13 cellular contexts compared by ENCODE assay signal in genomic region chr11:60871378-60872061, GRCh38. TPM values are rescaled to one million over a fixed set of nuclear protein-coding genes. Genes with fewer than 3 reads are reported as not detected.
DNase-seq lines count a peak whose midpoint lies in the region; ATAC-seq and TF ChIP-seq lines count a peak whose summit lies in the region.
"Had no signal": no experiment of that assay in that cellular context is flagged by ENCODE, and none has a peak within 500 bp of the region (broad histone marks: within the 10 kb centered on the region; RNA-seq: fewer than 3 reads in every experiment).

No MANE protein-coding gene starts in this region.

- no peaks in the 10 kb centered on the region for H3K36me3 ChIP-seq in Panc1 (ENCODE audit: control insufficient read depth, insufficient read depth, low read length)
- H3K36me3 ChIP-seq: uterus had no signal

- H3K4me3 ChIP-seq in Panc1 (ENCODE audit: low read depth in 2 of 2, low read length in 2 of 2) (no peak overlapping the region), fibroblast of mammary gland (ENCODE audit: control insufficient read depth, low read depth, low read length) (no peak overlapping the region)
- H3K4me3 ChIP-seq: GM23338, mucosa of descending colon, uterus had no signal

- BruUV-seq in Panc1 (replicated peaks; lab: Mats Ljungman, UMichigan) = no TSS peak

- no peaks in the 10 kb centered on the region for H3K9me3 ChIP-seq in Panc1 (ENCODE audit: control insufficient read depth, insufficient read depth, low read depth, low read length)
- H3K9me3 ChIP-seq: mucosa of descending colon, uterus had no signal

- no peak overlapping the region for H3K27ac ChIP-seq in Panc1 (ENCODE audit: low read length)
- H3K27ac ChIP-seq: uterus had no signal

- no peaks in the 10 kb centered on the region for H3K27me3 ChIP-seq in Panc1 (ENCODE audit: control insufficient read depth, insufficient read depth, low read length)
- H3K27me3 ChIP-seq: uterus had no signal

- ATAC-seq in Panc1 (0 out of 2 replicates have a peak, but pooled peaks have one; percentile 9), sciatic nerve (peak; percentile 29), esophagus mucosa (no peak), GM18907 (IDR thresholded peaks at IDR 0.05; ENCODE audit: unreplicated experiment) (no peak)
- ATAC-seq: GM23338 had no signal

- DNase-seq in Daoy (ENCODE audit: low read depth) = peak; percentile 23
- DNase-seq in Panc1 (ENCODE audit: low read depth, low spot score) = no peak
- peak; percentile 65 for DNase-seq in fibroblast of mammary gland (ENCODE audit: low read depth)
- peak; percentile 45 for DNase-seq in sciatic nerve (ENCODE audit: low spot score)
- no peak for DNase-seq in T1000 (lab: John Stamatoyannopoulos, UW)
- DNase-seq in occipital lobe (lab: John Stamatoyannopoulos, UW) = no peak
- DNase-seq: activated effector memory CD4-positive, alpha-beta T cell treated with Interleukin-2 at 50 U/mL for 16 hours; stimulated activated CD4-positive, alpha-beta T cell treated with anti-CD3 and anti-CD28 coated beads, Interleukin-2, amount 100 ng/mL, for 48 hours had no signal

- CTCF ChIA-PET in Panc1 (lab: Charles Lee) = no interaction called here

- no peaks in the 10 kb centered on the region for H3K4me1 ChIP-seq in Panc1 (ENCODE audit: control insufficient read depth, insufficient read depth, low read length)
- H3K4me1 ChIP-seq: uterus had no signal

- POLR2A ChIA-PET in Panc1 (lab: Charles Lee) = no interaction called here

- no peak for TF ChIP-seq CTCF in Panc1 (IDR thresholded peaks at IDR 0.05)
- peak; percentile 34 for TF ChIP-seq CTCF in fibroblast of mammary gland (conservative IDR thresholded peaks at IDR 0.05; ENCODE audit: control insufficient read depth, insufficient read depth, low read depth, low read length)

- intact Hi-C loops in Panc1 (cut with micrococcal nuclease; ENCODE audit: unreplicated experiment) = no loop called here
- intact Hi-C loops in sciatic nerve (cut with DNase I) = no loop called here

- in situ Hi-C loops in Panc1 (cut with HindIII; ENCODE audit: low pct_unique_long_range_greater_than_20kb, low sequenced_read_pairs) = no loop called here

RNA-seq across cellular contexts. Expression of gene ZP1, which starts 4.2 kb away (rescaled TPM):
- not detected in 2 replicates for total RNA-seq in Daoy (2014; rRNA removed; shearing (Covaris generic))
- total RNA-seq in Panc1 (2021; ENCODE audit: unreplicated experiment) (not detected), sciatic nerve (0.85 TPM), esophagus mucosa (not detected), occipital lobe (not detected)
- polyA plus RNA-seq in Panc1 (2012; ENCODE audit: insufficient read length) = not detected
- total RNA-seq: GM23338, uterus had no signal
- polyA plus RNA-seq: GM23338 had no signal

RNA-seq across cellular contexts. Expression of gene PTGDR2, which starts 15.8 kb away (rescaled TPM):
- 0.06 TPM in 1 of 2 replicates, not detected in the other for total RNA-seq in Daoy (2014; rRNA removed; shearing (Covaris generic))
- total RNA-seq in Panc1 (2021; ENCODE audit: unreplicated experiment) (not detected), sciatic nerve (1.1 TPM), esophagus mucosa (0.12 TPM), occipital lobe (1.6 TPM)
- 0.07 TPM for polyA plus RNA-seq in Panc1 (2012; ENCODE audit: insufficient read length)

RNA-seq across cellular contexts. Expression of gene CCDC86, which starts 29.6 kb away (rescaled TPM):
- 16.0 and 17.7 TPM in 2 replicates for total RNA-seq in Daoy (2014; rRNA removed; shearing (Covaris generic))
- total RNA-seq in Panc1 (2021; ENCODE audit: unreplicated experiment) (70.2 TPM), sciatic nerve (16.5 TPM), esophagus mucosa (19.9 TPM), occipital lobe (2.5 TPM)
- 52.5 TPM for polyA plus RNA-seq in Panc1 (2012; ENCODE audit: insufficient read length)

RNA-seq across cellular contexts. Expression of gene PRPF19, which starts 34.9 kb away (rescaled TPM):
- 86.3 and 91.2 TPM in 2 replicates for total RNA-seq in Daoy (2014; rRNA removed; shearing (Covaris generic))
- 149 TPM for total RNA-seq in Panc1 (2021; ENCODE audit: unreplicated experiment)
- polyA plus RNA-seq in Panc1 (2012; ENCODE audit: insufficient read length) = 198 TPM
- total RNA-seq in sciatic nerve = 50.7 TPM
- total RNA-seq in esophagus mucosa = 94.9 TPM
- 42.3 TPM for total RNA-seq in occipital lobe

RNA-seq across cellular contexts. Expression of gene TMEM109, which starts 42.4 kb away (rescaled TPM):
- 54.5 and 56.6 TPM in 2 replicates for total RNA-seq in Daoy (2014; rRNA removed; shearing (Covaris generic))
- total RNA-seq in Panc1 (2021; ENCODE audit: unreplicated experiment) (91.8 TPM), sciatic nerve (128 TPM), esophagus mucosa (80.4 TPM), occipital lobe (8.3 TPM)
- polyA plus RNA-seq in Panc1 (2012; ENCODE audit: insufficient read length) = 72.0 TPM

Comparison
In these comparisons a context has a peak if more than half of its experiments do, and no peak if none do; other contexts are left out.
1. DNase-seq: peak in Daoy (single experiment), fibroblast of mammary gland (single experiment) and sciatic nerve (single experiment); none in Panc1 (single experiment), T1000 (single experiment) and occipital lobe (single experiment).
2. ATAC-seq: peak in Panc1 (single experiment) and sciatic nerve (single experiment); none in esophagus mucosa (single experiment) and GM18907 (single experiment).